ENCODE assay signal across 8 cellular contexts in the genomic region with DNA sequence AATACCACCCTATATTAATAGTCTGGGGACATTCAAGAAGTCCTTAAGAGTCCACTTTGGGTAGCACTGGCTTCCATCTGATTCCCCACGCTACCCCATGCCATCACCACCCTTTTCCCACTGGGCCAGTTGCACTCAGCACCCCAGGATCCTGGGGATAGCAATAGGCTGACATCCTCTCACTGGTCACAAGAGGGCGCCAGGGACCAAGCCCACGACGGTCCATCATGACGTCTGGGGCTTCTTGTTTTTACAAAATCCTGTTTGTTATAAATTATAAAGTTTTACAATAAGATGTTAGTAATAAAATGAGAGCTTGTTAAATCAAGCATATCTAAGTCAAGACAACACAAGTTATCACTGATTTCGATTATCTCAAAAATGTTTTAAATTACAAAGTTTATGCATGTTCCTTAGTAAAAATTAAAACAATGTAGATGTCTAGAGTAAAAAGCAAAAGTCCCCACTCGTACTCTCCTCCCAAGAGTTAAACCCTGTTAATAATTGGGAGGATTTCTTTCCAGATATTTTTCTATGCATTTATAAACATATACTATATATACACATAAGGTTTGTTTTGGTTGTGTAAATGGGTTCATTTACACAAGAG. TPM values are rescaled to one million over a fixed set of nuclear protein-coding genes. Genes with fewer than 3 reads are reported as not detected.
DNase-seq lines count a peak whose midpoint lies in the region; ATAC-seq and TF ChIP-seq lines count a peak whose summit lies in the region.

No MANE protein-coding gene starts in this region.

- CTCF ChIA-PET in RWPE1 (lab: Yijun Ruan, JAX) = interaction anchor here (0.5 to 1.0 kb wide), 3 partner anchors 10 to 281 kb away, joined by 3 to 6 read pairs (median 3); no protein-coding TSS in a partner anchor

- DNase-seq in COR-L47 (lab: John Stamatoyannopoulos, UW) (peak; percentile 44), RWPE1 (ENCODE audit: low spot score) (peak; percentile 91), germinal center (ENCODE audit: low spot score) (peak; percentile 81), pulmonary artery endothelial cell (ENCODE audit: low read depth, low spot score) (peak; percentile 7)
- DNase-seq in Jurkat, Clone E6-1 (ENCODE audit: low read depth, low spot score) = peak; percentile 49
- DNase-seq in activated T-helper 9 cell treated with anti-CD3 and anti-CD28 coated beads, Interleukin-2, amount 50 U/mL, for 16 hours (ENCODE audit: low read depth) = peak; percentile 32

- POLR2A ChIA-PET in RWPE1 (lab: Yijun Ruan, JAX; ENCODE audit: low non-redundant PET) = no interaction called here

- H3K4me3 ChIP-seq in Jurkat, Clone E6-1 (ENCODE audit: low read length) = no peak overlapping the region

- TF ChIP-seq CTCF in RWPE1 (conservative IDR thresholded peaks at IDR 0.05; ENCODE audit: low read depth) = peak; percentile 99

- peak; percentile 66 for ATAC-seq in GM21381 (IDR thresholded peaks at IDR 0.05; ENCODE audit: unreplicated experiment)
- no peak for ATAC-seq in HG02970 (IDR thresholded peaks at IDR 0.05; ENCODE audit: low FRiP score, unreplicated experiment)

- H3K27ac ChIP-seq in RWPE1 = no peak overlapping the region

RNA-seq across cellular contexts. Expression of gene GPNMB, which starts 15.4 kb away (rescaled TPM):
- polyA plus RNA-seq in Jurkat, Clone E6-1 (2012; ENCODE audit: insufficient read depth, insufficient read length) = 5.7 TPM
- 0.35 and 0.59 TPM in 2 replicates for total RNA-seq in pulmonary artery endothelial cell

RNA-seq across cellular contexts. Expression of gene MALSU1, which starts 37.2 kb away (rescaled TPM):
- polyA plus RNA-seq in Jurkat, Clone E6-1 (2012; ENCODE audit: insufficient read depth, insufficient read length) = 203 TPM
- 104 and 121 TPM in 2 replicates for total RNA-seq in pulmonary artery endothelial cell

Comparison
In these comparisons a context has a peak if more than half of its experiments do, and no peak if none do; other contexts are left out.
1. DNase-seq: peak in every context shown above with its lines; median percentile 91 in RWPE1; 81 in germinal center; 49 in Jurkat, Clone E6-1; 44 in COR-L47; 32 in activated T-helper 9 cell treated with anti-CD3 and anti-CD28 coated beads, Interleukin-2, amount 50 U/mL, for 16 hours; 7 in pulmonary artery endothelial cell.